8 cellular contexts compared by ENCODE assay signal in genomic region chr17:43366809-43367587, GRCh38. TPM values are rescaled to one million over a fixed set of nuclear protein-coding genes. Genes with fewer than 3 reads are reported as not detected.
DNase-seq lines count a peak whose midpoint lies in the region; TF ChIP-seq lines count a peak whose summit lies in the region.

No MANE protein-coding gene starts in this region.

- intact Hi-C loops in esophagus muscularis mucosa (cut with DNase I) = no loop called here
- intact Hi-C loops in prostate gland (cut with DNase I) = no loop called here

- DNase-seq in ELF-1 (ENCODE audit: low read depth, low spot score) (peak; percentile 52), RWPE1 (ENCODE audit: low spot score) (no peak), esophagus muscularis mucosa (ENCODE audit: extremely low spot score) (no peak), prostate gland (ENCODE audit: low spot score) (no peak), hippocampal formation (lab: John Stamatoyannopoulos, UW) (no peak), NCI-H2029 treated with DMSO at 0.1 percent for 48 hours (lab: John Stamatoyannopoulos, UW) (no peak), NCI-H187 (lab: John Stamatoyannopoulos, UW) (no peak), iPS-NIHi7 (ENCODE audit: extremely low spot score) (no peak)

- H3K9me3 ChIP-seq in esophagus muscularis mucosa = no peaks in the 10 kb centered on the region
- H3K9me3 ChIP-seq in prostate gland = no peaks in the 10 kb centered on the region

- peaks cover 32 to 39% (median 38%) of the 10 kb centered on the region in 4 donors for H3K4me1 ChIP-seq in esophagus muscularis mucosa
- no peaks in the 10 kb centered on the region for H3K4me1 ChIP-seq in prostate gland (replicated peaks)

- H3K27me3 ChIP-seq in esophagus muscularis mucosa (no peaks in the 10 kb centered on the region), prostate gland (replicated peaks; ENCODE audit: insufficient read depth) (no peaks in the 10 kb centered on the region)

- CTCF ChIA-PET in RWPE1 (lab: Yijun Ruan, JAX) = no interaction called here

- H3K4me3 ChIP-seq in esophagus muscularis mucosa (peak overlapping the region; percentile 58 to 66 (median 62)), prostate gland (no peak overlapping the region)

- no peak for TF ChIP-seq POLR2A in esophagus muscularis mucosa (IDR thresholded peaks at IDR 0.05; ENCODE audit: low read depth)
- no peak for TF ChIP-seq POLR2A in prostate gland (IDR thresholded peaks at IDR 0.05)

- H3K27ac ChIP-seq in RWPE1 (peak overlapping the region; percentile 60), esophagus muscularis mucosa (replicated peaks in 1 of 4) (peak overlapping the region; percentile 96 to 100 (median 100)), prostate gland (peak overlapping the region; percentile 100)

- TF ChIP-seq EP300 in esophagus muscularis mucosa (IDR thresholded peaks at IDR 0.05) = no peak

- POLR2A ChIA-PET in RWPE1 (lab: Yijun Ruan, JAX; ENCODE audit: low non-redundant PET) = interaction anchor here (1.5 to 2.7 kb wide), 2 partner anchors 10 to 21 kb away, joined by 9 to 32 read pairs; no protein-coding TSS in a partner anchor

- H3K36me3 ChIP-seq in esophagus muscularis mucosa = no peaks in the 10 kb centered on the region
- H3K36me3 ChIP-seq in prostate gland = no peaks in the 10 kb centered on the region

- WGBS in esophagus muscularis mucosa = 74% methylated on average over 16 of the region's 18 CpGs
- 83% methylated on average over 18 of the region's 18 CpGs for WGBS in prostate gland

- TF ChIP-seq CTCF in RWPE1 (conservative IDR thresholded peaks at IDR 0.05; ENCODE audit: low read depth) (no peak), esophagus muscularis mucosa (IDR thresholded peaks at IDR 0.05) (no peak), prostate gland (IDR thresholded peaks at IDR 0.05) (no peak)

RNA-seq across cellular contexts. Expression of gene ARL4D, which starts 31.8 kb away (rescaled TPM):
- 10 to 100 TPM; 17.5 to 31.1 (median 21.9) TPM for total RNA-seq in esophagus muscularis mucosa
- 10 to 100 TPM in 1 of 2 donors, 1 to 10 TPM in 1; 4.8 to 17.2 TPM for total RNA-seq in prostate gland

Comparison
In these comparisons a context has a peak if more than half of its experiments do, and no peak if none do; other contexts are left out.
1. H3K4me3 ChIP-seq: peak in esophagus muscularis mucosa (4 of 4); none in prostate gland (0 of 2).
2. Peak in every context shown above with its lines, with median percentiles within 50 percentile points of each other: H3K27ac ChIP-seq.